1 cellular context compared by ENCODE assay signal in genomic region chr17:45149669-45150603, GRCh38.
A peak's percentile ranks its signal among the peaks of the same experiment; 100 is the strongest.
TF ChIP-seq lines count a peak whose summit lies in the region.

No MANE protein-coding gene starts in this region.

TF ChIP-seq in HepG2, 621 proteins besides CTCF, POLR2A, EP300 and RAD21 (continued from another document and continues in another):
- TF ChIP-seq ZBTB2 (CRISPR knock-in tag; IDR thresholded peaks at IDR 0.05; ENCODE audit: low read depth) (0 out of 2 replicates have a peak, but pooled peaks have one; percentile 3), PAF1 (CRISPR knock-in tag; IDR thresholded peaks at IDR 0.05) (0 out of 2 replicates have a peak, but pooled peaks have one; percentile 53), MED13 (CRISPR knock-in tag; IDR thresholded peaks at IDR 0.05) (no peak), AKNA (CRISPR knock-in tag; IDR thresholded peaks at IDR 0.05; ENCODE audit: borderline replicate concordance) (no peak), TOPORS (CRISPR knock-in tag; IDR thresholded peaks at IDR 0.05) (peak; percentile 45; the same call in 1 of the 2 replicates), RXRB (CRISPR knock-in tag; IDR thresholded peaks at IDR 0.05; ENCODE audit: borderline replicate concordance) (peak; percentile 33; the same call in 1 of the 2 replicates), XBP1 (CRISPR knock-in tag; IDR thresholded peaks at IDR 0.05) (no peak), THRA (CRISPR knock-in tag; IDR thresholded peaks at IDR 0.05; ENCODE audit: borderline replicate concordance) (no peak), NFKB2 (CRISPR knock-in tag; IDR thresholded peaks at IDR 0.05; ENCODE audit: borderline replicate concordance) (peak; percentile 80; the same call in 1 of the 2 replicates), SP2 (CRISPR knock-in tag; IDR thresholded peaks at IDR 0.05) (no peak), ZNF75D (CRISPR knock-in tag; IDR thresholded peaks at IDR 0.05; ENCODE audit: borderline replicate concordance) (0 out of 2 replicates have a peak, but pooled peaks have one; percentile 61), BRCA1 (CRISPR knock-in tag; IDR thresholded peaks at IDR 0.05) (no peak), SRF (IDR thresholded peaks at IDR 0.05; ENCODE audit: low read depth, low read length) (no peak), ZNF883 (CRISPR knock-in tag; IDR thresholded peaks at IDR 0.05; ENCODE audit: not compliant biosample characterization) (peak; percentile 56), NFE2L2 (IDR thresholded peaks at IDR 0.05; ENCODE audit: low read length) (no peak), ZNF552 (CRISPR knock-in tag; IDR thresholded peaks at IDR 0.05; ENCODE audit: borderline replicate concordance) (no peak), RXRA (CRISPR knock-in tag; IDR thresholded peaks at IDR 0.05) (no peak; the same call in 1 of the 2 replicates), SPEN (CRISPR knock-in tag; IDR thresholded peaks at IDR 0.05; ENCODE audit: low read depth) (no peak), TCF12 (IDR thresholded peaks at IDR 0.05) (no peak), TCF12 (CRISPR knock-in tag; IDR thresholded peaks at IDR 0.05) (peak; percentile 30; the same call in 1 of the 2 replicates), REST (IDR thresholded peaks at IDR 0.05; ENCODE audit: borderline replicate concordance in 1 of 2, low read depth in 1 of 2, low read length in 2 of 2) (no peak), BCLAF1 (IDR thresholded peaks at IDR 0.05) (no peak), ZBTB10 (CRISPR knock-in tag; IDR thresholded peaks at IDR 0.05; ENCODE audit: borderline replicate concordance) (no peak), KLF9 (CRISPR knock-in tag; IDR thresholded peaks at IDR 0.05; ENCODE audit: low read depth) (no peak), ZBTB20 (CRISPR knock-in tag; IDR thresholded peaks at IDR 0.05; ENCODE audit: borderline replicate concordance, low read depth) (no peak), ZSCAN22 (CRISPR knock-in tag; IDR thresholded peaks at IDR 0.05) (no peak), NR0B2 (CRISPR knock-in tag; IDR thresholded peaks at IDR 0.05) (no peak), FOXA3 (CRISPR knock-in tag; IDR thresholded peaks at IDR 0.05) (no peak), EEA1 (CRISPR knock-in tag; IDR thresholded peaks at IDR 0.05; ENCODE audit: borderline replicate concordance) (no peak), KLF15 (CRISPR knock-in tag; IDR thresholded peaks at IDR 0.05; ENCODE audit: borderline replicate concordance) (no peak), RFX1 (IDR thresholded peaks at IDR 0.05) (no peak), ZNF556 (CRISPR knock-in tag; IDR thresholded peaks at IDR 0.05; ENCODE audit: borderline replicate concordance) (0 out of 2 replicates have a peak, but pooled peaks have one; percentile 74), CHCHD3 (CRISPR knock-in tag; IDR thresholded peaks at IDR 0.05) (no peak), ZSCAN12 (CRISPR knock-in tag; IDR thresholded peaks at IDR 0.05) (no peak), AHDC1 (CRISPR knock-in tag; IDR thresholded peaks at IDR 0.05; ENCODE audit: borderline replicate concordance) (no peak)
